ENCODE assay signal across 26 cellular contexts in the genomic region with DNA sequence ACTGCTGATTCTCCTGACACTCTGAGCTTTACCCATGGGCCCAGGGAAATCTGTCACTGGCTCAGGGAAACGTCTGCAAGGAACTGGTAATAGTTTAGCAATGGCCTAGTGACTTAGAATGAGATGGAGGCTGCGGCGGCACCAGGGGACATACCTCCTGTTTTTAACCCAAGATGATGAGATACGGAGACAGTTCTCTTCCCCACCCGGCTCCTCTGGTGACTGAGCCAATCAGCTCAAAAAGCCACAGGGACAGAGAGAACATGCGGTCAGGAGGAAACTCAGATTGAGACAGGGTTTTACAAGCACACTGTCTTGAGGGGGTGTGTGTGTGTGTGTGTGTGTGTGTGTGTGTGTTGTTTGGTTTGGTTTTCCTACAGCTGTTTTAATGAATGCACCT.
A peak's percentile ranks its signal among the peaks of the same experiment; 100 is the strongest.
DNase-seq lines count a peak whose midpoint lies in the region; ATAC-seq, FAIRE-seq and TF ChIP-seq lines count a peak whose summit lies in the region.
"Had no signal": no experiment of that assay in that cellular context is flagged by ENCODE, and none has a peak within 500 bp of the region (broad histone marks: within the 10 kb centered on the region; RNA-seq: fewer than 3 reads in every experiment).

No MANE protein-coding gene starts in this region.

- H3K4me3 ChIP-seq in DND-41 (ENCODE audit: low read depth in 1 of 2, low read length in 2 of 2): no peak overlapping the region
- no peak overlapping the region for H3K4me3 ChIP-seq in NB4 (ENCODE audit: low read depth, low read length)
- H3K4me3 ChIP-seq in naive thymus-derived CD4-positive, alpha-beta T cell (ENCODE audit: low read length): no peak overlapping the region
- H3K4me3 ChIP-seq in pancreas: no peak overlapping the region
- H3K4me3 ChIP-seq: MG63 had no signal

- intact Hi-C loops in naive thymus-derived CD4-positive, alpha-beta T cell (cut with micrococcal nuclease): no loop called here
- intact Hi-C loops in pancreas (cut with DNase I): no loop called here

- H4K20me1 ChIP-seq in DND-41 (ENCODE audit: insufficient read depth, low read length): no peaks in the 10 kb centered on the region

- no peak overlapping the region for H3K4me3 Mint-ChIP-seq in naive thymus-derived CD4-positive, alpha-beta T cell
- H3K4me3 Mint-ChIP-seq: CD4-positive, alpha-beta memory T cell had no signal

- WGBS in pancreas, 2 donors: 35 to 63% methylated on average over 6 of the region's 6 CpGs

- no peaks in the 10 kb centered on the region for H3K9me3 Mint-ChIP-seq in naive thymus-derived CD4-positive, alpha-beta T cell
- H3K9me3 Mint-ChIP-seq: HFFc6 had no signal

- DNase-seq in DND-41 (peak; percentile 25), NB4 (ENCODE audit: low read depth) (peak; percentile 15), caudate nucleus (lab: John Stamatoyannopoulos, UW) (no peak), pancreas (no peak), T-helper 9 cell (no peak)
- no peak for DNase-seq in naive thymus-derived CD4-positive, alpha-beta T cell
- DNase-seq in stimulated activated naive CD4-positive, alpha-beta T cell (lab: John Stamatoyannopoulos, UW): no peak
- DNase-seq: 8988T; BE2C; CD4-positive, alpha-beta memory T cell; DMS79; HFFc6; Karpas-422; MG63; NCI-H1105 treated with DMSO at 0.1 percent for 48 hours; NCI-H1694 treated with DMSO at 0.1 percent for 48 hours; NCI-H2107; NCI-H345; NCI-H69; NK-92 treated with Interleukin-12 subunit alpha and Interleukin-12 subunit beta, amount 100 ng/mL, for 24 hours; OCI-M1; RPMI8226; SIG-M5 had no signal

- no peak overlapping the region for H3K27ac Mint-ChIP-seq in naive thymus-derived CD4-positive, alpha-beta T cell
- H3K27ac Mint-ChIP-seq: CD4-positive, alpha-beta memory T cell; HFFc6 had no signal

- peak; percentile 60 for ATAC-seq in DND-41 (ENCODE audit: insufficient read depth, low read depth)
- peak; percentile 24 for ATAC-seq in naive thymus-derived CD4-positive, alpha-beta T cell
- ATAC-seq in pancreas: no peak
- no peak for ATAC-seq in HG02759 (IDR thresholded peaks at IDR 0.05; ENCODE audit: unreplicated experiment)
- ATAC-seq: HepG2 had no signal

- peaks cover 0 to 1% (median 0%) of the 10 kb centered on the region in 7 donors for H3K4me1 Mint-ChIP-seq in naive thymus-derived CD4-positive, alpha-beta T cell
- H3K4me1 Mint-ChIP-seq: CD4-positive, alpha-beta memory T cell had no signal

- POLR2A ChIA-PET in naive thymus-derived CD4-positive, alpha-beta T cell (lab: Charles Lee): no interaction called here

- CTCF ChIA-PET in naive thymus-derived CD4-positive, alpha-beta T cell (lab: Charles Lee): no interaction called here

- H3K4me1 ChIP-seq in DND-41 (ENCODE audit: insufficient read depth, low read length): peaks cover 15% of the 10 kb centered on the region
- H3K4me1 ChIP-seq in naive thymus-derived CD4-positive, alpha-beta T cell (ENCODE audit: control insufficient read depth in 2 of 2, insufficient read depth in 2 of 2, low read length in 2 of 2): no peaks in the 10 kb centered on the region
- no peaks in the 10 kb centered on the region for H3K4me1 ChIP-seq in pancreas
- H3K4me1 ChIP-seq: BE2C had no signal

- no peak for TF ChIP-seq POLR2A in NB4 (IDR thresholded peaks at IDR 0.05; ENCODE audit: extremely low read depth, insufficient read length)

- H3K27ac ChIP-seq in DND-41 (ENCODE audit: low read length) (no peak overlapping the region), caudate nucleus (ENCODE audit: low read depth, low read length) (peak overlapping the region; percentile 88), pancreas (no peak overlapping the region)
- H3K27ac ChIP-seq in naive thymus-derived CD4-positive, alpha-beta T cell (ENCODE audit: low read depth, low read length): no peak overlapping the region

- H2AFZ ChIP-seq in DND-41 (ENCODE audit: low read depth, low read length): no peak overlapping the region

- no peaks in the 10 kb centered on the region for H3K79me2 ChIP-seq in DND-41 (ENCODE audit: insufficient read depth, low read length)

- H3K27me3 ChIP-seq in DND-41 (ENCODE audit: insufficient read depth, low read length, poor library complexity): no peaks in the 10 kb centered on the region
- H3K27me3 ChIP-seq in naive thymus-derived CD4-positive, alpha-beta T cell (ENCODE audit: control insufficient read depth in 2 of 2, insufficient read depth in 2 of 2, low read length in 2 of 2): peaks cover 0 to 3% of the 10 kb centered on the region in 2 donors
- no peaks in the 10 kb centered on the region for H3K27me3 ChIP-seq in pancreas
- H3K27me3 ChIP-seq: BE2C, MG63 had no signal

- FAIRE-seq in pancreas (lab: Jason Lieb, UNC): no peak
- FAIRE-seq: D721Med, HepG2 had no signal

- no peaks in the 10 kb centered on the region for H3K36me3 Mint-ChIP-seq in naive thymus-derived CD4-positive, alpha-beta T cell
- H3K36me3 Mint-ChIP-seq: CD4-positive, alpha-beta memory T cell had no signal

- TF ChIP-seq CTCF in DND-41 (IDR thresholded peaks at IDR 0.05; ENCODE audit: borderline replicate concordance, extremely low read depth, low read length, poor library complexity, severe bottlenecking): no peak
- no peak for TF ChIP-seq CTCF in NB4 (IDR thresholded peaks at IDR 0.05; ENCODE audit: low read depth, low read length)
- TF ChIP-seq CTCF in pancreas (IDR thresholded peaks at IDR 0.05): no peak

- H3K9ac ChIP-seq in DND-41 (ENCODE audit: low read depth, low read length): no peak overlapping the region

- H3K36me3 ChIP-seq in DND-41 (ENCODE audit: insufficient read depth, low read length) (no peaks in the 10 kb centered on the region), pancreas (no peaks in the 10 kb centered on the region)
- H3K36me3 ChIP-seq in naive thymus-derived CD4-positive, alpha-beta T cell (ENCODE audit: control insufficient read depth in 2 of 3, insufficient read depth in 3 of 3, low read length in 3 of 3): no peaks in the 10 kb centered on the region
- H3K36me3 ChIP-seq: BE2C, MG63 had no signal

- no peak overlapping the region for H3K4me2 ChIP-seq in DND-41 (ENCODE audit: insufficient read depth, low read length)

- H3K9me3 ChIP-seq in DND-41 (ENCODE audit: insufficient read depth, low read length, severe bottlenecking): no peaks in the 10 kb centered on the region
- H3K9me3 ChIP-seq in naive thymus-derived CD4-positive, alpha-beta T cell (ENCODE audit: control insufficient read depth in 2 of 3, low read length in 3 of 3): no peaks in the 10 kb centered on the region
- H3K9me3 ChIP-seq in pancreas: no peaks in the 10 kb centered on the region
- H3K9me3 ChIP-seq: BE2C, MG63 had no signal

- peaks cover 0 to 15% (median 0%) of the 10 kb centered on the region in 5 donors for H3K27me3 Mint-ChIP-seq in naive thymus-derived CD4-positive, alpha-beta T cell

Comparison
In these comparisons a context has a peak if more than half of its experiments do, and no peak if none do; other contexts are left out.
1. ATAC-seq: peak in DND-41 (single experiment) and naive thymus-derived CD4-positive, alpha-beta T cell (single experiment); none in pancreas (0 of 4) and HG02759 (single experiment).
2. DNase-seq: peak in DND-41 (single experiment) and NB4 (single experiment); none in caudate nucleus (0 of 61), naive thymus-derived CD4-positive, alpha-beta T cell (0 of 9), pancreas (0 of 6), T-helper 9 cell (single experiment) and stimulated activated naive CD4-positive, alpha-beta T cell (0 of 6).